In the genomic region with DNA sequence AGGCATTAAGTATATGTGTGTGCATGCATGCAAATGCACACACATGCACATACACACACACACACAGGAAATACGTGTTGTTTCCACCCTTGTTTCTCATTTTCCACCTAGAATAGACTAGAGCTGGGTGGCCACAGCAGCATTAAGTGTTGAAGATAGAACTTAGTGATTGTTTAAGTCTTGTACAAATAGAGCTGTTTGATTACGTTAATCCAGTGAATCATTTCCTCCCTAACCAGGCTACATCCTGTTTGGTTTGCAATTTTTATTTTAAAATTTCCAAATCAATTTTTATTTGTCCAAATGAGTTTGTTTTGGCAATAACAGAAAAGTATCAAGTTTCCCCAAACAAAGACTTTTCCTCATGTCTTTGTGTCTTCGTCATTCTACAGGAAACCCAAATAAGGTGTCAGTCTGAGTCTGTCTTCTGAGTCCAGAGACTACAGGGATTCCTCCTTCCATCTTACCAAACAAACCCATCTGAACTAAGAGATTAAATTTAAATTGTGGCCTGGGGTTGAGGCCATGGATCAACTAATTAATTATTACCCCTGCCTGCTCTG, we compare ENCODE assay signal across 10 cellular contexts.
DNase-seq lines count a peak whose midpoint lies in the region; ATAC-seq, FAIRE-seq and TF ChIP-seq lines count a peak whose summit lies in the region.
"Had no signal": no experiment of that assay in that cellular context is flagged by ENCODE, and none has a peak within 500 bp of the region (broad histone marks: within the 10 kb centered on the region; RNA-seq: fewer than 3 reads in every experiment).

No MANE protein-coding gene starts in this region.

- H3K56ac ChIP-seq in H1 (replicated peaks; ENCODE audit: insufficient read length, low read depth, low read length): no peak overlapping the region

- TF ChIP-seq CTCF in H1 (IDR thresholded peaks at IDR 0.05; ENCODE audit: control extremely low read depth in 1 of 3, insufficient read depth in 1 of 3, low read depth in 1 of 3, low read length in 3 of 3): no peak

- no peak for TF ChIP-seq RAD21 in H1 (IDR thresholded peaks at IDR 0.05 in 1 of 2, conservative IDR thresholded peaks at IDR 0.05 in 1 of 2; ENCODE audit: low read depth in 2 of 2, low read length in 2 of 2)

- no peak overlapping the region for H2BK12ac ChIP-seq in H1 (ENCODE audit: low read depth, low read length)

- CTCF ChIA-PET in H1 (lab: Charles Lee; ENCODE audit: partially characterized antibody): interaction anchor here (0.6 to 5.4 kb wide), 11 partner anchors 8 to 1803 kb away, joined by 3 to 20 read pairs (median 3); no protein-coding TSS in a partner anchor

- H4K91ac ChIP-seq in H1 (replicated peaks; ENCODE audit: insufficient read length, low read length): no peak overlapping the region

- H3K4ac ChIP-seq in H1 (replicated peaks; ENCODE audit: insufficient read length, low read depth, low read length): no peak overlapping the region

- POLR2A ChIA-PET in H1 (lab: Charles Lee; ENCODE audit: partially characterized antibody): no interaction called here

- intact Hi-C loops in sciatic nerve (cut with DNase I) (no loop called here), Right ventricle myocardium inferior (cut with DNase I) (no loop called here)

- no peak overlapping the region for H2BK120ac ChIP-seq in H1 (replicated peaks; ENCODE audit: low read depth, low read length)

- no peaks in the 10 kb centered on the region for H3K79me1 ChIP-seq in H1 (ENCODE audit: low read depth, low read length)

- H3K4me3 ChIP-seq in H1 (ENCODE audit: extremely low read depth in 1 of 4, insufficient read depth in 2 of 4, low read depth in 3 of 4, low read length in 4 of 4): no peak overlapping the region

- TF ChIP-seq POLR2A in H1 (IDR thresholded peaks at IDR 0.05; ENCODE audit: control extremely low read depth in 1 of 2, low read depth in 2 of 2, low read length in 2 of 2): no peak

- no peaks in the 10 kb centered on the region for H3K79me2 ChIP-seq in H1 (ENCODE audit: control insufficient read depth in 1 of 2, insufficient read depth in 2 of 2, low read length in 2 of 2)
- H3K79me2 ChIP-seq: parathyroid adenoma had no signal

- H3K9ac ChIP-seq in H1 (replicated peaks in 1 of 4; ENCODE audit: extremely low read depth in 1 of 4, low read depth in 3 of 4, low read length in 3 of 4): no peak overlapping the region
- H3K9ac ChIP-seq: parathyroid adenoma had no signal

- peak; percentile 72 for ATAC-seq in sciatic nerve
- no peak for ATAC-seq in GM18870 (IDR thresholded peaks at IDR 0.05; ENCODE audit: unreplicated experiment)
- ATAC-seq in Right ventricle myocardium inferior: no peak

- H3K18ac ChIP-seq in H1 (ENCODE audit: extremely low read depth, low read length): no peak overlapping the region

- H2BK15ac ChIP-seq in H1 (ENCODE audit: low read length): no peak overlapping the region

- H3K23ac ChIP-seq in H1 (ENCODE audit: insufficient read length): no peak overlapping the region

- no peak overlapping the region for H4K5ac ChIP-seq in H1 (ENCODE audit: insufficient read length, low read depth, low read length)

- H2BK20ac ChIP-seq in H1 (ENCODE audit: low read length): 0 out of 2 replicates have a peak overlapping the region, but pooled peaks have one; percentile 67

- no peak overlapping the region for H4K8ac ChIP-seq in H1 (ENCODE audit: extremely low read depth, insufficient read depth, low read length)

- no peak overlapping the region for H2BK5ac ChIP-seq in H1 (ENCODE audit: low read depth, low read length)

- no peak overlapping the region; the same call in 1 of the 2 replicates for H2AK5ac ChIP-seq in H1 (ENCODE audit: low read depth, low read length)

- no peaks in the 10 kb centered on the region for H3K23me2 ChIP-seq in H1 (ENCODE audit: low read depth, low read length)

- H3K27ac ChIP-seq in H1 (ENCODE audit: low read depth, low read length): no peak overlapping the region
- H3K27ac ChIP-seq: parathyroid adenoma had no signal

- WGBS in H1 (ENCODE audit: extremely low coverage in 1 of 2, insufficient coverage in 1 of 2, insufficient read length in 1 of 2, insufficient replicate concordance in 2 of 2, low coverage in 1 of 2, low lambda C conversion rate in 2 of 2, missing lambda C conversion rate in 1 of 2), 2 experiments: 86% methylated on average over 3 of the region's 3 CpGs; no CpG with 5 or more reads in 1 of the 2 experiments

- no peak overlapping the region; the same call in 1 of the 2 replicates for H2AFZ ChIP-seq in H1 (ENCODE audit: low read length)
- H2AFZ ChIP-seq: parathyroid adenoma had no signal

- DNase-seq in DMS 273 (lab: John Stamatoyannopoulos, UW; ENCODE audit: unreplicated experiment) (peak; percentile 28), DMS 273 treated with DMSO at 0.1 percent for 48 hours (lab: John Stamatoyannopoulos, UW) (no peak), NCI-H748 (lab: John Stamatoyannopoulos, UW; ENCODE audit: unreplicated experiment) (peak; percentile 57), H1 (ENCODE audit: low read depth in 1 of 2, low spot score in 2 of 2) (no peak), sciatic nerve (ENCODE audit: low spot score) (no peak), Right ventricle myocardium inferior (ENCODE audit: missing footprints) (no peak)
- DNase-seq in stimulated activated naive CD4-positive, alpha-beta T cell treated with Interleukin-2 at 50 U/mL for 16 hours (lab: John Stamatoyannopoulos, UW): no peak

- H3K4me2 ChIP-seq in H1 (ENCODE audit: insufficient read depth in 1 of 2, low read depth in 2 of 2, low read length in 2 of 2): no peak overlapping the region

- no peaks in the 10 kb centered on the region for H4K20me1 ChIP-seq in H1 (replicated peaks in 1 of 2; ENCODE audit: control insufficient read depth in 1 of 2, insufficient read depth in 2 of 2, low read length in 2 of 2)

- H3K9me3 ChIP-seq in H1 (ENCODE audit: insufficient read depth in 2 of 2, low read depth in 1 of 2, low read length in 1 of 2): no peaks in the 10 kb centered on the region

- H3K27me3 ChIP-seq in H1 (replicated peaks in 1 of 4; ENCODE audit: control insufficient read depth in 3 of 4, extremely low read depth in 1 of 4, insufficient read depth in 3 of 4, low read length in 3 of 4): no peaks in the 10 kb centered on the region

- H3K14ac ChIP-seq in H1 (ENCODE audit: insufficient read length): no peak overlapping the region

- H3K36me3 ChIP-seq in H1 (ENCODE audit: control insufficient read depth in 2 of 4, insufficient read depth in 4 of 4, low read length in 3 of 4): no peaks in the 10 kb centered on the region

- FAIRE-seq in H1 (lab: Jason Lieb, UNC): no peak
- FAIRE-seq: A204.1 had no signal

- TF ChIP-seq EP300 in H1 (IDR thresholded peaks at IDR 0.05; ENCODE audit: borderline replicate concordance in 1 of 2, low read depth in 2 of 2, low read length in 2 of 2): no peak

- H3K4me1 ChIP-seq in H1 (replicated peaks in 1 of 4; ENCODE audit: control insufficient read depth in 3 of 4, insufficient read depth in 4 of 4, low read length in 3 of 4): no peaks in the 10 kb centered on the region
- H3K4me1 ChIP-seq: parathyroid adenoma had no signal

TF ChIP-seq in H1, 55 proteins besides CTCF, POLR2A, EP300 and RAD21:
- TF ChIP-seq CREB1 (IDR thresholded peaks at IDR 0.05): no peak

Comparison
In these comparisons a context has a peak if more than half of its experiments do, and no peak if none do; other contexts are left out.
1. DNase-seq: peak in DMS 273 (single experiment) and NCI-H748 (single experiment); none in DMS 273 treated with DMSO at 0.1 percent for 48 hours (single experiment), H1 (0 of 2), sciatic nerve (single experiment), stimulated activated naive CD4-positive, alpha-beta T cell treated with Interleukin-2 at 50 U/mL for 16 hours (single experiment) and Right ventricle myocardium inferior (single experiment).